12 cellular contexts compared by ENCODE assay signal in genomic region chr2:69754633-69755032, GRCh38. TPM values are rescaled to one million over a fixed set of nuclear protein-coding genes. Genes with fewer than 3 reads are reported as not detected.
DNase-seq lines count a peak whose midpoint lies in the region; ATAC-seq, FAIRE-seq and TF ChIP-seq lines count a peak whose summit lies in the region.
"Had no signal": no experiment of that assay in that cellular context is flagged by ENCODE, and none has a peak within 500 bp of the region (broad histone marks: within the 10 kb centered on the region; RNA-seq: fewer than 3 reads in every experiment).

No MANE protein-coding gene starts in this region.

- CTCF ChIA-PET in HepG2 (lab: Yijun Ruan, JAX; ENCODE audit: low intra/inter-chr PET ratio, low total read pairs), result no interaction called here

- no peaks in the 10 kb centered on the region for H3K27me3 ChIP-seq in right lobe of liver
- no peaks in the 10 kb centered on the region for H3K27me3 ChIP-seq in HepG2 (ENCODE audit: control insufficient read depth in 1 of 2, insufficient read depth in 2 of 2, low read length in 2 of 2)
- H3K27me3 ChIP-seq in neutrophil, result no peaks in the 10 kb centered on the region

- peaks cover 62% of the 10 kb centered on the region for H3K36me3 Mint-ChIP-seq in dendritic cell treated with granulocyte-macrophage colony-stimulating factor and Interleukin-4, amounts not matched to agents 40 ng/mL and 50 ng/mL, for 4 days (ENCODE audit: low read depth)
- H3K36me3 Mint-ChIP-seq: CD4-positive, CD25-positive, alpha-beta regulatory T cell had no signal

- H3K9ac ChIP-seq in HepG2 (ENCODE audit: insufficient read depth, low read depth, low read length), result no peak overlapping the region

- peaks cover 61% of the 10 kb centered on the region for H3K4me1 Mint-ChIP-seq in dendritic cell treated with granulocyte-macrophage colony-stimulating factor and Interleukin-4, amounts not matched to agents 40 ng/mL and 50 ng/mL, for 4 days (ENCODE audit: low read depth)

- peaks cover 0 to 10% (median 0%) of the 10 kb centered on the region in 4 donors for H3K36me3 ChIP-seq in right lobe of liver
- H3K36me3 ChIP-seq in HepG2 (replicated peaks in 1 of 2; ENCODE audit: control insufficient read depth in 1 of 2, insufficient read depth in 2 of 2, low read length in 2 of 2), result peaks cover 12 to 47% of the 10 kb centered on the region in 2 experiments
- H3K36me3 ChIP-seq in neutrophil, result peaks cover 9% of the 10 kb centered on the region

- in situ Hi-C loops in HepG2 (cut with HindIII; ENCODE audit: extremely low pct_ligation_motif_present, low pct_unique_long_range_greater_than_20kb), result no loop called here

- no peak for TF ChIP-seq EP300 in HepG2 (IDR thresholded peaks at IDR 0.05; ENCODE audit: low read depth in 2 of 2, low read length in 2 of 2)
- no peak for TF ChIP-seq EP300 in HepG2 (CRISPR knock-in tag; IDR thresholded peaks at IDR 0.05; ENCODE audit: borderline replicate concordance)

- no peaks in the 10 kb centered on the region for H3K27me3 Mint-ChIP-seq in dendritic cell treated with granulocyte-macrophage colony-stimulating factor and Interleukin-4, amounts not matched to agents 40 ng/mL and 50 ng/mL, for 4 days
- H3K27me3 Mint-ChIP-seq: CD4-positive, CD25-positive, alpha-beta regulatory T cell had no signal

- H3K4me2 ChIP-seq in HepG2 (ENCODE audit: low read depth, low read length), result no peak overlapping the region

- intact Hi-C loops in right lobe of liver (cut with DNase I) (no loop called here), HepG2 (cut with micrococcal nuclease; ENCODE audit: unreplicated experiment) (no loop called here)
- intact Hi-C loops in dendritic cell treated with granulocyte-macrophage colony-stimulating factor and Interleukin-4, amounts not matched to agents 40 ng/mL and 50 ng/mL, for 4 days (cut with micrococcal nuclease), result no loop called here

- DNase-seq in right lobe of liver (no peak), HepG2 (ENCODE audit: low spot score) (no peak), NCI-H187 (lab: John Stamatoyannopoulos, UW) (no peak)
- DNase-seq: CD4-positive, CD25-positive, alpha-beta regulatory T cell; dermis blood vessel endothelial cell; NCI-H1436; retina had no signal

- WGBS in right lobe of liver (ENCODE audit: insufficient coverage, low coverage, low lambda C conversion rate, missing lambda C conversion rate), result 14% methylated on average over 1 of the region's 1 CpG
- 89% methylated on average over 1 of the region's 1 CpG for WGBS in HepG2 (ENCODE audit: low lambda C conversion rate)

- peaks cover 8% of the 10 kb centered on the region; the same call in 1 of the 2 replicates for H4K20me1 ChIP-seq in HepG2 (ENCODE audit: insufficient read depth, low read length)

- H3K79me2 ChIP-seq in HepG2 (ENCODE audit: insufficient read depth, low read length), result peaks cover 88% of the 10 kb centered on the region

- no peak overlapping the region for H3K27ac ChIP-seq in right lobe of liver
- no peak overlapping the region for H3K27ac ChIP-seq in HepG2 (ENCODE audit: extremely low read length, insufficient read depth, low read length)
- H3K27ac ChIP-seq in neutrophil, result peak overlapping the region; percentile 73

- BruUV-seq in HepG2 (replicated peaks; lab: Mats Ljungman, UMichigan), result no TSS peak

- no peak for TF ChIP-seq RAD21 in HepG2 (CRISPR knock-in tag; IDR thresholded peaks at IDR 0.05)

- TF ChIP-seq POLR2A in right lobe of liver (IDR thresholded peaks at IDR 0.05) (no peak), HepG2 (IDR thresholded peaks at IDR 0.05; ENCODE audit: insufficient read depth in 1 of 2, low read depth in 2 of 2, low read length in 2 of 2) (no peak)

- no peak overlapping the region for H3K4me3 Mint-ChIP-seq in dendritic cell treated with granulocyte-macrophage colony-stimulating factor and Interleukin-4, amounts not matched to agents 40 ng/mL and 50 ng/mL, for 4 days
- H3K4me3 Mint-ChIP-seq: CD4-positive, CD25-positive, alpha-beta regulatory T cell had no signal

- ATAC-seq in right lobe of liver (peak in 3 of 4 donors; percentile 10 to 25 (median 22)), HepG2 (no peak; the same call in 1 of the 3 replicates), HG03521 (IDR thresholded peaks at IDR 0.05; ENCODE audit: unreplicated experiment) (no peak), GM21528 (IDR thresholded peaks at IDR 0.05; ENCODE audit: low FRiP score, unreplicated experiment) (no peak), GM18498 (IDR thresholded peaks at IDR 0.05; ENCODE audit: unreplicated experiment) (no peak)

- no peak overlapping the region for H3K4me3 ChIP-seq in right lobe of liver
- no peak overlapping the region for H3K4me3 ChIP-seq in HepG2 (replicated peaks in 1 of 3; ENCODE audit: insufficient read depth in 1 of 3, low read depth in 2 of 3, low read length in 3 of 3)
- H3K4me3 ChIP-seq in neutrophil (ENCODE audit: low read depth in 1 of 2, low read length in 1 of 2), result peak overlapping the region in 1 of 2 experiments; percentile 12

- H3K9me3 ChIP-seq in right lobe of liver (no peaks in the 10 kb centered on the region), HepG2 (ENCODE audit: low read length) (no peaks in the 10 kb centered on the region), neutrophil (no peaks in the 10 kb centered on the region)

- TF ChIP-seq CTCF in right lobe of liver (IDR thresholded peaks at IDR 0.05), result no peak
- no peak for TF ChIP-seq CTCF in HepG2 (CRISPR knock-in tag; IDR thresholded peaks at IDR 0.05)
- TF ChIP-seq CTCF in neutrophil (IDR thresholded peaks at IDR 0.05), result no peak

- FAIRE-seq in HepG2 (lab: Jason Lieb, UNC), result no peak

- H3K4me1 ChIP-seq in right lobe of liver (peaks cover 3 to 35% (median 16%) of the 10 kb centered on the region in 4 donors), HepG2 (ENCODE audit: insufficient read depth, low read length) (peaks cover 67% of the 10 kb centered on the region), neutrophil (ENCODE audit: control insufficient read depth in 1 of 2, insufficient read depth in 1 of 2, low read depth in 1 of 2, low read length in 1 of 2) (peaks cover 57 to 59% of the 10 kb centered on the region in 2 experiments)

- H3K9me3 Mint-ChIP-seq in dendritic cell treated with granulocyte-macrophage colony-stimulating factor and Interleukin-4, amounts not matched to agents 40 ng/mL and 50 ng/mL, for 4 days, result no peaks in the 10 kb centered on the region
- H3K9me3 Mint-ChIP-seq: CD4-positive, CD25-positive, alpha-beta regulatory T cell had no signal

- H3K27ac Mint-ChIP-seq in dendritic cell treated with granulocyte-macrophage colony-stimulating factor and Interleukin-4, amounts not matched to agents 40 ng/mL and 50 ng/mL, for 4 days, result peak overlapping the region; percentile 29

- POLR2A ChIA-PET in HepG2 (lab: Yijun Ruan, JAX), result interaction anchor here (15.3 kb wide), 1 partner anchor 12 kb away, joined by 142 read pairs; the partner anchor contains the start of gene ANXA4

- no peak overlapping the region for H2AFZ ChIP-seq in HepG2 (ENCODE audit: low read length)

TF ChIP-seq in HepG2, 621 proteins besides CTCF, POLR2A, EP300 and RAD21:
- TF ChIP-seq PPARG (CRISPR knock-in tag; conservative IDR thresholded peaks at IDR 0.05) (no peak), NR2C2 (CRISPR knock-in tag; IDR thresholded peaks at IDR 0.05; ENCODE audit: borderline replicate concordance) (no peak), RORA (CRISPR knock-in tag; IDR thresholded peaks at IDR 0.05) (no peak)

RNA-seq across cellular contexts. Expression of gene ANXA4, which starts 12.7 kb away (rescaled TPM):
- 100 to 1,000 TPM in 3 of 6 experiments, 10 to 100 TPM in 3; 53.5 to 173 (median 92.1) TPM for total RNA-seq in right lobe of liver
- total RNA-seq in HepG2 (2016; rRNA removed; fragmentation: Illumina TruSeq; extraction: Trizol), result 155 and 237 TPM in 2 replicates
- 17.9 and 22.8 TPM in 2 replicates for total RNA-seq in HepG2 (2016; cell fraction: cytosol; rRNA removed; fragmentation: Illumina TruSeq; extraction: Trizol; ENCODE audit: low read depth)
- total RNA-seq in HepG2 (2016; cell fraction: insoluble cytoplasmic fraction; rRNA removed; fragmentation: Illumina TruSeq; extraction: Trizol), result 161 and 233 TPM in 2 replicates
- total RNA-seq in HepG2 (2016; cell fraction: membrane; rRNA removed; fragmentation: Illumina TruSeq; extraction: Trizol), result 40.1 and 41.9 TPM in 2 replicates
- total RNA-seq in HepG2 (2016; cell fraction: nucleus; rRNA removed; fragmentation: Illumina TruSeq; extraction: Trizol), result 65.6 and 74.7 TPM in 2 replicates
- 147 and 168 TPM in 2 replicates for polyA plus RNA-seq in HepG2 (2011; rRNA removed)
- polyA plus RNA-seq in HepG2 (2011; cell fraction: cytosol; rRNA removed), result 87.5 and 190 TPM in 2 replicates
- polyA plus RNA-seq in HepG2 (2011; cell fraction: nucleus; rRNA removed), result 143 and 171 TPM in 2 replicates
- polyA plus RNA-seq in HepG2 (2012), result 61.9 and 99.0 TPM in 2 replicates
- polyA plus RNA-seq in HepG2 (2016; cell fraction: cytosol; fragmentation: Illumina TruSeq; extraction: Trizol; ENCODE audit: low read depth), result 31.6 and 32.5 TPM in 2 replicates
- 346 and 367 TPM in 2 replicates for polyA plus RNA-seq in HepG2 (2016; cell fraction: insoluble cytoplasmic fraction; fragmentation: Illumina TruSeq; extraction: Trizol; ENCODE audit: low read depth)
- 39.4 and 42.7 TPM in 2 replicates for polyA plus RNA-seq in HepG2 (2016; cell fraction: membrane; fragmentation: Illumina TruSeq; extraction: Trizol; ENCODE audit: low read depth)
- 146 and 162 TPM in 2 replicates for polyA plus RNA-seq in HepG2 (2016; cell fraction: nucleus; fragmentation: Illumina TruSeq; extraction: Trizol; ENCODE audit: insufficient read depth, low read depth)
- 48.3 and 195 TPM in 2 replicates for polyA minus RNA-seq in HepG2 (2011; rRNA and poly(A)+ RNA removed; ENCODE audit: low replicate concordance)
- polyA minus RNA-seq in HepG2 (2011; cell fraction: cytosol; rRNA and poly(A)+ RNA removed), result 90.7 and 108 TPM in 2 replicates
- 70.5 and 74.0 TPM in 2 replicates for polyA minus RNA-seq in HepG2 (2011; cell fraction: nucleus; rRNA and poly(A)+ RNA removed)

Comparison
In these comparisons a context has a peak if more than half of its experiments do, and no peak if none do; other contexts are left out.
1. ATAC-seq: peak in right lobe of liver (3 of 4); none in HepG2 (single experiment), HG03521 (single experiment), GM21528 (single experiment) and GM18498 (single experiment).